ENCODE assay signal across 10 cellular contexts in genomic region chr17:28946239-28946638, GRCh38. TPM values are rescaled to one million over a fixed set of nuclear protein-coding genes. Genes with fewer than 3 reads are reported as not detected.
DNase-seq lines count a peak whose midpoint lies in the region; ATAC-seq and TF ChIP-seq lines count a peak whose summit lies in the region.
"Had no signal": no experiment of that assay in that cellular context is flagged by ENCODE, and none has a peak within 500 bp of the region (broad histone marks: within the 10 kb centered on the region; RNA-seq: fewer than 3 reads in every experiment).

No MANE protein-coding gene starts in this region.

- H3K27ac Mint-ChIP-seq in activated naive CD4-positive, alpha-beta T cell treated with anti-CD3 and anti-CD28 coated beads, Interleukin-2, amount 50 U/mL, for 72 hours, result peak overlapping the region in 1 of 2 donors; percentile 81
- H3K27ac Mint-ChIP-seq in CD14-positive monocyte, result peak overlapping the region in 1 of 7 donors; percentile 59

- H4K20me1 ChIP-seq in hepatocyte (ENCODE audit: insufficient read depth, poor library complexity, severe bottlenecking) (peaks cover 71% of the 10 kb centered on the region), MM.1S (ENCODE audit: insufficient read depth, low read length) (peaks cover 12% of the 10 kb centered on the region)

- peaks cover 67% of the 10 kb centered on the region for H3K4me1 Mint-ChIP-seq in activated T-cell treated with anti-CD3 and anti-CD28 coated beads, Interleukin-2, amount 50 U/mL, for 4 hours (ENCODE audit: low read depth)
- peaks cover 23% of the 10 kb centered on the region for H3K4me1 Mint-ChIP-seq in CD14-positive monocyte

- H2AFZ ChIP-seq in hepatocyte, result no peak overlapping the region
- no peak overlapping the region for H2AFZ ChIP-seq in MM.1S (ENCODE audit: low read length)

- 68% methylated on average over 4 of the region's 4 CpGs for WGBS in hepatocyte (ENCODE audit: low lambda C conversion rate, missing lambda C conversion rate)

- H3K9me2 ChIP-seq in hepatocyte (replicated peaks; ENCODE audit: insufficient read depth) (no peaks in the 10 kb centered on the region), MM.1S (replicated peaks; ENCODE audit: insufficient read depth, low read length) (no peaks in the 10 kb centered on the region)

- ATAC-seq in activated T-cell treated with anti-CD3 and anti-CD28 coated beads, Interleukin-2, amount 50 U/mL, for 4 hours, result peak in 1 of 2 donors; percentile 2
- ATAC-seq in activated naive CD4-positive, alpha-beta T cell treated with anti-CD3 and anti-CD28 coated beads, Interleukin-2, amount 50 U/mL, for 72 hours, result peak; percentile 3 to 7

- no peak overlapping the region for H3K4me3 ChIP-seq in hepatocyte
- no peak overlapping the region for H3K4me3 ChIP-seq in tibial artery
- H3K4me3 ChIP-seq in MM.1S (ENCODE audit: low read length), result no peak overlapping the region

- H3K9ac ChIP-seq in MM.1S (ENCODE audit: low read length), result no peak overlapping the region

- peaks cover 98% of the 10 kb centered on the region for H3K79me2 ChIP-seq in hepatocyte
- peaks cover 99% of the 10 kb centered on the region for H3K79me2 ChIP-seq in MM.1S (ENCODE audit: low read length)

- H3K4me3 Mint-ChIP-seq in activated T-cell treated with anti-CD3 and anti-CD28 coated beads, Interleukin-2, amount 50 U/mL, for 4 hours, result peak overlapping the region; percentile 40
- no peak overlapping the region for H3K4me3 Mint-ChIP-seq in CD14-positive monocyte

- TF ChIP-seq CTCF in hepatocyte (IDR thresholded peaks at IDR 0.05; ENCODE audit: poor library complexity) (no peak), tibial artery (IDR thresholded peaks at IDR 0.05) (no peak), MM.1S (IDR thresholded peaks at IDR 0.05; ENCODE audit: low read length) (no peak), CD14-positive monocyte (IDR thresholded peaks at IDR 0.05) (no peak)

- H3K4me1 ChIP-seq in hepatocyte (ENCODE audit: insufficient read depth), result peaks cover 21% of the 10 kb centered on the region
- H3K4me1 ChIP-seq in tibial artery, result peaks cover 0 to 60% (median 37%) of the 10 kb centered on the region in 4 donors
- peaks cover 11% of the 10 kb centered on the region for H3K4me1 ChIP-seq in MM.1S (ENCODE audit: low read length)

- peak overlapping the region; percentile 28 for H3K27ac ChIP-seq in hepatocyte
- H3K27ac ChIP-seq in tibial artery, result peak overlapping the region; percentile 8 to 98
- H3K27ac ChIP-seq in MM.1S (ENCODE audit: low read length), result no peak overlapping the region

- no peaks in the 10 kb centered on the region for H3K27me3 ChIP-seq in hepatocyte
- no peaks in the 10 kb centered on the region for H3K27me3 ChIP-seq in tibial artery
- no peaks in the 10 kb centered on the region for H3K27me3 ChIP-seq in MM.1S (replicated peaks; ENCODE audit: insufficient read depth, low read length)

- H3K36me3 Mint-ChIP-seq in activated T-cell treated with anti-CD3 and anti-CD28 coated beads, Interleukin-2, amount 50 U/mL, for 4 hours (ENCODE audit: insufficient read depth), result peaks cover 19% of the 10 kb centered on the region
- H3K36me3 Mint-ChIP-seq in activated naive CD4-positive, alpha-beta T cell treated with anti-CD3 and anti-CD28 coated beads, Interleukin-2, amount 50 U/mL, for 72 hours, result peaks cover 24 to 67% of the 10 kb centered on the region in 2 donors
- H3K36me3 Mint-ChIP-seq in CD14-positive monocyte, result peaks cover 43 to 56% of the 10 kb centered on the region in 2 donors

- H3K36me3 ChIP-seq in hepatocyte (replicated peaks; ENCODE audit: insufficient read depth, low read depth) (no peaks in the 10 kb centered on the region), tibial artery (no peaks in the 10 kb centered on the region), MM.1S (replicated peaks; ENCODE audit: insufficient read depth, low read length) (no peaks in the 10 kb centered on the region)

- no peak for DNase-seq in activated T-cell treated with anti-CD3 and anti-CD28 coated beads, Interleukin-2, amount 50 U/mL, for 4 hours
- DNase-seq in activated T-cell treated with anti-CD3 and anti-CD28 coated beads, Interleukin-2, amount 50 U/mL, for 48 hours, result no peak
- no peak for DNase-seq in activated naive CD4-positive, alpha-beta T cell treated with anti-CD3 and anti-CD28 coated beads, Interleukin-2, amount 50 U/mL, for 72 hours (ENCODE audit: low spot score in 2 of 2)
- no peak for DNase-seq in hepatocyte (ENCODE audit: low spot score)
- DNase-seq in tibial artery, result no peak
- DNase-seq in MM.1S, result no peak
- DNase-seq in CD14-positive monocyte (ENCODE audit: low spot score), result no peak
- no peak for DNase-seq in NCI-H446 treated with DMSO at 0.1 percent for 48 hours (lab: John Stamatoyannopoulos, UW)
- DNase-seq: activated CD4-positive, CD25-positive, alpha-beta regulatory T cell treated with anti-CD3 and anti-CD28 coated beads, Interleukin-2, amount 50 U/mL, for 72 hours; NCI-H1105 had no signal

- intact Hi-C loops in tibial artery (cut with DNase I; ENCODE audit: low total_unique reads) (no loop called here), CD14-positive monocyte (cut with micrococcal nuclease) (no loop called here)

- H3K27me3 Mint-ChIP-seq in activated T-cell treated with anti-CD3 and anti-CD28 coated beads, Interleukin-2, amount 50 U/mL, for 4 hours (ENCODE audit: low read depth), result no peaks in the 10 kb centered on the region
- peaks cover 0 to 2% (median 0%) of the 10 kb centered on the region in 3 donors for H3K27me3 Mint-ChIP-seq in CD14-positive monocyte (ENCODE audit: low read depth in 3 of 3)

- H3K9me3 ChIP-seq in hepatocyte (ENCODE audit: low read depth), result no peaks in the 10 kb centered on the region
- H3K9me3 ChIP-seq in tibial artery, result no peaks in the 10 kb centered on the region
- no peaks in the 10 kb centered on the region for H3K9me3 ChIP-seq in MM.1S (replicated peaks; ENCODE audit: insufficient read depth, low read length)

- peaks cover 19% of the 10 kb centered on the region for H3F3A ChIP-seq in MM.1S (ENCODE audit: insufficient read depth, low read length)

- H3K4me2 ChIP-seq in hepatocyte (peak overlapping the region; percentile 10), MM.1S (ENCODE audit: low read depth, low read length) (no peak overlapping the region)

- no peaks in the 10 kb centered on the region for H3K9me3 Mint-ChIP-seq in activated T-cell treated with anti-CD3 and anti-CD28 coated beads, Interleukin-2, amount 50 U/mL, for 4 hours
- no peaks in the 10 kb centered on the region for H3K9me3 Mint-ChIP-seq in activated naive CD4-positive, alpha-beta T cell treated with anti-CD3 and anti-CD28 coated beads, Interleukin-2, amount 50 U/mL, for 72 hours
- no peaks in the 10 kb centered on the region for H3K9me3 Mint-ChIP-seq in CD14-positive monocyte

RNA-seq across cellular contexts. Expression of gene PHF12, which starts 5.1 kb away (rescaled TPM):
- total RNA-seq in activated T-cell treated with anti-CD3 and anti-CD28 coated beads, Interleukin-2, amount 50 U/mL, for 4 hours, result 10 to 100 TPM; 45.2 to 48.6 (median 47.8) TPM
- total RNA-seq in activated naive CD4-positive, alpha-beta T cell treated with anti-CD3 and anti-CD28 coated beads, Interleukin-2, amount 50 U/mL, for 72 hours, result 10 to 100 TPM; 46.2 to 71.7 TPM
- total RNA-seq in hepatocyte, result 18.2 and 19.0 TPM in 2 replicates
- polyA plus RNA-seq in hepatocyte (10.0 and 12.1 TPM in 2 replicates), CD14-positive monocyte (1 to 10 TPM; 1.4 to 2.5 TPM)

RNA-seq across cellular contexts. Expression of gene DHRS13, which starts 43.4 kb away (rescaled TPM):
- total RNA-seq in activated T-cell treated with anti-CD3 and anti-CD28 coated beads, Interleukin-2, amount 50 U/mL, for 4 hours, result 10 to 100 TPM; 20.7 to 24.5 (median 21.8) TPM
- 10 to 100 TPM; 33.8 to 36.5 TPM for total RNA-seq in activated naive CD4-positive, alpha-beta T cell treated with anti-CD3 and anti-CD28 coated beads, Interleukin-2, amount 50 U/mL, for 72 hours
- total RNA-seq in hepatocyte, result 14.9 and 22.4 TPM in 2 replicates
- polyA plus RNA-seq in hepatocyte (10.8 and 15.4 TPM in 2 replicates), CD14-positive monocyte (1 to 10 TPM; 3.7 to 4.5 TPM)

RNA-seq across cellular contexts. Expression of gene FLOT2, which starts 48.7 kb away (rescaled TPM):
- total RNA-seq in activated T-cell treated with anti-CD3 and anti-CD28 coated beads, Interleukin-2, amount 50 U/mL, for 4 hours, result 10 to 100 TPM; 48.3 to 62.9 (median 59.3) TPM
- total RNA-seq in activated naive CD4-positive, alpha-beta T cell treated with anti-CD3 and anti-CD28 coated beads, Interleukin-2, amount 50 U/mL, for 72 hours, result 100 to 1,000 TPM in 1 of 2 donors, 10 to 100 TPM in 1; 44.9 to 102 TPM
- total RNA-seq in hepatocyte, result 31.8 and 42.0 TPM in 2 replicates
- polyA plus RNA-seq in hepatocyte (56.4 and 64.0 TPM in 2 replicates), CD14-positive monocyte (100 to 1,000 TPM; 244 to 271 TPM)

RNA-seq across cellular contexts. Expression of gene SEZ6, which starts 59.6 kb away (rescaled TPM):
- not detected for total RNA-seq in activated T-cell treated with anti-CD3 and anti-CD28 coated beads, Interleukin-2, amount 50 U/mL, for 4 hours
- under 1 TPM in 1 of 2 donors, not detected in 1; 0.43 TPM for total RNA-seq in activated naive CD4-positive, alpha-beta T cell treated with anti-CD3 and anti-CD28 coated beads, Interleukin-2, amount 50 U/mL, for 72 hours
- total RNA-seq in hepatocyte, result 1.2 TPM in 1 of 2 replicates, not detected in the other
- polyA plus RNA-seq in hepatocyte (0.58 and 0.81 TPM in 2 replicates), CD14-positive monocyte (under 1 TPM; 0.18 to 0.33 TPM)
